8 cellular contexts compared by ENCODE assay signal in genomic region chr12:120710805-120711296, GRCh38. TPM values are rescaled to one million over a fixed set of nuclear protein-coding genes. Genes with fewer than 3 reads are reported as not detected.
A peak's percentile ranks its signal among the peaks of the same experiment; 100 is the strongest.
DNase-seq lines count a peak whose midpoint lies in the region; ATAC-seq, FAIRE-seq and TF ChIP-seq lines count a peak whose summit lies in the region.

No MANE protein-coding gene starts in this region.

- H3K9me3 ChIP-seq in pancreas: no peaks in the 10 kb centered on the region

- peak overlapping the region; percentile 92 for H3K27ac Mint-ChIP-seq in activated T-cell treated with anti-CD3 and anti-CD28 coated beads, Interleukin-2, amount 50 U/mL, for 72 hours

- TF ChIP-seq RAD21 in Ishikawa (IDR thresholded peaks at IDR 0.05; ENCODE audit: low read depth): no peak

- H3K27me3 Mint-ChIP-seq in activated T-cell treated with anti-CD3 and anti-CD28 coated beads, Interleukin-2, amount 50 U/mL, for 72 hours (ENCODE audit: low read depth): no peaks in the 10 kb centered on the region

- peak overlapping the region; percentile 82 to 89 for H3K4me3 Mint-ChIP-seq in activated T-cell treated with anti-CD3 and anti-CD28 coated beads, Interleukin-2, amount 50 U/mL, for 72 hours

- peak; percentile 11 for DNase-seq in CD1c-positive myeloid dendritic cell (ENCODE audit: extremely low spot score)
- peak; percentile 43 to 47 for DNase-seq in activated T-cell treated with anti-CD3 and anti-CD28 coated beads, Interleukin-2, amount 50 U/mL, for 72 hours
- peak; percentile 35 for DNase-seq in germinal center (ENCODE audit: low spot score)
- DNase-seq in pancreas: peak in 3 of 6 donors; percentile 27 to 84 (median 68)
- DNase-seq in NCI-H1092 (lab: John Stamatoyannopoulos, UW): no peak
- DNase-seq in NCI-H510A (lab: John Stamatoyannopoulos, UW): no peak

- peaks cover 3 to 8% of the 10 kb centered on the region in 2 donors for H3K36me3 Mint-ChIP-seq in activated T-cell treated with anti-CD3 and anti-CD28 coated beads, Interleukin-2, amount 50 U/mL, for 72 hours (ENCODE audit: insufficient read depth in 2 of 2)

- WGBS in pancreas, 2 donors: 0 to 1% methylated on average over 27 to 31 of the region's 31 CpGs

- TF ChIP-seq EP300 in Ishikawa (IDR thresholded peaks at IDR 0.05; ENCODE audit: borderline replicate concordance): no peak

- H3K27ac ChIP-seq in pancreas: peak overlapping the region; percentile 42 to 84 (median 72)

- ATAC-seq in GM19463 (IDR thresholded peaks at IDR 0.05; ENCODE audit: unreplicated experiment) (peak; percentile 27), pancreas (peak; percentile 27 to 49 (median 47))
- ATAC-seq in activated T-cell treated with anti-CD3 and anti-CD28 coated beads, Interleukin-2, amount 50 U/mL, for 72 hours (replicated peaks in 1 of 2): peak; percentile 41 to 48

- no peak for FAIRE-seq in pancreas (lab: Jason Lieb, UNC)

- H3K9me3 Mint-ChIP-seq in activated T-cell treated with anti-CD3 and anti-CD28 coated beads, Interleukin-2, amount 50 U/mL, for 72 hours: no peaks in the 10 kb centered on the region

- no peak for TF ChIP-seq CTCF in pancreas (IDR thresholded peaks at IDR 0.05)

- peaks cover 0 to 8% (median 6%) of the 10 kb centered on the region in 3 donors for H3K36me3 ChIP-seq in pancreas

- H3K4me1 ChIP-seq in pancreas: peaks cover 0 to 3% (median 0%) of the 10 kb centered on the region in 3 donors

- no peaks in the 10 kb centered on the region for H3K27me3 ChIP-seq in pancreas

- intact Hi-C loops in pancreas (cut with DNase I): loop anchor here in 2 of 3 donors (5.0 to 10.0 kb wide), 3 partner anchors 64 to 129 kb away; partner anchors contain the start of genes CABP1 (in 1 of the 2) and POP5 (in 1 of the 2)

- peaks cover 40% of the 10 kb centered on the region for H3K4me1 Mint-ChIP-seq in activated T-cell treated with anti-CD3 and anti-CD28 coated beads, Interleukin-2, amount 50 U/mL, for 72 hours (ENCODE audit: low read depth)

- H3K4me3 ChIP-seq in pancreas: peak overlapping the region; percentile 85 to 97 (median 96)

TF ChIP-seq in Ishikawa, 13 proteins besides CTCF, POLR2A, EP300 and RAD21:
- TF ChIP-seq CEBPB (IDR thresholded peaks at IDR 0.05): no peak
- TF ChIP-seq NFIC (IDR thresholded peaks at IDR 0.05): no peak
- peak; percentile 50 for TF ChIP-seq TEAD4 (IDR thresholded peaks at IDR 0.05)
- TF ChIP-seq CREB1 (IDR thresholded peaks at IDR 0.05; ENCODE audit: low read depth): no peak
TF ChIP-seq in Ishikawa: peak in this region for 1.

RNA-seq across cellular contexts. Expression of gene UNC119B, which starts 0.6 kb away (rescaled TPM):
- 10 to 100 TPM; 31.2 to 40.5 TPM for total RNA-seq in activated T-cell treated with anti-CD3 and anti-CD28 coated beads, Interleukin-2, amount 50 U/mL, for 72 hours
- 10 to 100 TPM; 11.8 to 18.9 (median 15.3) TPM for total RNA-seq in pancreas
- 10 to 100 TPM in 1 of 2 donors, 1 to 10 TPM in 1; 6.6 to 14.4 TPM for polyA plus RNA-seq in pancreas

RNA-seq across cellular contexts. Expression of gene ACADS, which starts 14.8 kb away (rescaled TPM):
- total RNA-seq in activated T-cell treated with anti-CD3 and anti-CD28 coated beads, Interleukin-2, amount 50 U/mL, for 72 hours: 10 to 100 TPM; 17.8 to 20.0 TPM
- total RNA-seq in pancreas: 10 to 100 TPM; 15.2 to 22.8 (median 18.6) TPM
- polyA plus RNA-seq in pancreas: 10 to 100 TPM; 50.9 to 59.2 TPM

RNA-seq across cellular contexts. Expression of gene MLEC, which starts 23.9 kb away (rescaled TPM):
- total RNA-seq in activated T-cell treated with anti-CD3 and anti-CD28 coated beads, Interleukin-2, amount 50 U/mL, for 72 hours: 10 to 100 TPM; 75.7 to 88.9 TPM
- total RNA-seq in pancreas: 100 to 1,000 TPM in 3 of 6 donors, 10 to 100 TPM in 3; 66.8 to 124 (median 100) TPM
- 10 to 100 TPM; 25.8 to 33.6 TPM for polyA plus RNA-seq in pancreas

Comparison
In these comparisons a context has a peak if more than half of its experiments do, and no peak if none do; other contexts are left out.
1. DNase-seq: peak in CD1c-positive myeloid dendritic cell (single experiment), activated T-cell treated with anti-CD3 and anti-CD28 coated beads, Interleukin-2, amount 50 U/mL, for 72 hours (2 of 2) and germinal center (single experiment); none in NCI-H1092 (single experiment) and NCI-H510A (single experiment).
2. Peak in every context shown above with its lines, with median percentiles within 50 percentile points of each other: ATAC-seq.